In the genomic region with DNA sequence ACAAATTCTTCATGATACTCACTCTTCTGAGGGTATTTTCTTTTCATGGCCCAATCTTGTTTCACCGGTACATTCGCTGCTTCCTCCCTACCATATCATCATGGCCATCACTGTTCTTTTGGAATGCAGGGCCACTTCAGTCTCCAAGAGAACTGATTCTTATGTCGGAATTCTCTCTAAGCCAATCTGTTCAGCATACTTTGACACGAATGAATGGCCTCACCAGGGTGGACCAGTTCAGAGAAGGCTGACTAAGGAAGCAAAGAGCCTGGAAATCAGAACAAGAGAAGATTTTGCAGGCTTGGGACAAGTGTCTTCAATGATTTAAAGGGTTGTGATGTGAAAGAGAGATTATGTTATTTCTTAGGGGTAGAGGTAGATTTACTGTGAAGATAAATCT, we compare ENCODE assay signal across 21 cellular contexts. TPM values are rescaled to one million over a fixed set of nuclear protein-coding genes. Genes with fewer than 3 reads are reported as not detected.
A peak's percentile ranks its signal among the peaks of the same experiment; 100 is the strongest.
DNase-seq lines count a peak whose midpoint lies in the region; ATAC-seq, FAIRE-seq and TF ChIP-seq lines count a peak whose summit lies in the region.
"Had no signal": no experiment of that assay in that cellular context is flagged by ENCODE, and none has a peak within 500 bp of the region (broad histone marks: within the 10 kb centered on the region; RNA-seq: fewer than 3 reads in every experiment).

No MANE protein-coding gene starts in this region.

- H3K4me1 ChIP-seq in MM.1S (ENCODE audit: low read length) = peaks cover 20% of the 10 kb centered on the region
- peaks cover 76% of the 10 kb centered on the region for H3K4me1 ChIP-seq in OCI-LY3 (ENCODE audit: low read length)
- peaks cover 0 to 3% (median 0%) of the 10 kb centered on the region in 4 experiments; a peak in 2 of 7 replicates for H3K4me1 ChIP-seq in H1 (replicated peaks in 1 of 4; ENCODE audit: control insufficient read depth in 3 of 4, insufficient read depth in 4 of 4, low read length in 3 of 4)
- H3K4me1 ChIP-seq in foreskin keratinocyte = no peaks in the 10 kb centered on the region
- H3K4me1 ChIP-seq in esophagus squamous epithelium = peaks cover 0 to 10% (median 5%) of the 10 kb centered on the region in 3 donors
- H3K4me1 ChIP-seq: Caco-2 had no signal

- no peak overlapping the region for H3K4ac ChIP-seq in H1 (replicated peaks; ENCODE audit: insufficient read length, low read depth, low read length)

- no peak overlapping the region for H2AFZ ChIP-seq in MM.1S (ENCODE audit: low read length)
- peak overlapping the region; percentile 62; the same call in 1 of the 2 replicates for H2AFZ ChIP-seq in OCI-LY3 (ENCODE audit: low read depth, low read length)
- H2AFZ ChIP-seq in H1 (ENCODE audit: low read length) = 0 out of 2 replicates have a peak overlapping the region, but pooled peaks have one; percentile 16

- H3K27ac ChIP-seq in MM.1S (ENCODE audit: low read length) (peak overlapping the region; percentile 75; the same call in 1 of the 2 replicates), OCI-LY3 (ENCODE audit: low read length) (peak overlapping the region; percentile 99), H1 (ENCODE audit: low read depth, low read length) (no peak overlapping the region), foreskin keratinocyte (no peak overlapping the region), esophagus squamous epithelium (no peak overlapping the region)
- H3K27ac ChIP-seq: A549, C4-2B had no signal

- H3K9me3 ChIP-seq in MM.1S (replicated peaks; ENCODE audit: insufficient read depth, low read length) (no peaks in the 10 kb centered on the region), OCI-LY3 (ENCODE audit: insufficient read depth, low read length) (no peaks in the 10 kb centered on the region), H1 (ENCODE audit: insufficient read depth in 2 of 2, low read depth in 1 of 2, low read length in 1 of 2) (no peaks in the 10 kb centered on the region), esophagus squamous epithelium (no peaks in the 10 kb centered on the region)
- H3K9me3 ChIP-seq: A549, Caco-2 had no signal

- H3K79me2 ChIP-seq in MM.1S (ENCODE audit: low read length) (no peaks in the 10 kb centered on the region), OCI-LY3 (ENCODE audit: low read length) (peaks cover 15% of the 10 kb centered on the region), H1 (ENCODE audit: control insufficient read depth in 1 of 2, insufficient read depth in 2 of 2, low read length in 2 of 2) (no peaks in the 10 kb centered on the region)

- no peak overlapping the region for H4K91ac ChIP-seq in H1 (replicated peaks; ENCODE audit: insufficient read length, low read length)

- FAIRE-seq in H1 (lab: Jason Lieb, UNC) (no peak), GM12892 (lab: Jason Lieb, UNC) (no peak)
- FAIRE-seq: A549, D721Med, GM12878, HepG2 had no signal

- no peak overlapping the region for H4K5ac ChIP-seq in H1 (ENCODE audit: insufficient read length, low read depth, low read length)

- H3K4me1 Mint-ChIP-seq in stimulated activated memory B cell treated with anti-CD40 and anti-IgM and Interleukin-4, amounts not matched to agents 10 μg/mL and 1 μg/mL and 100 μg/mL, for 72 hours = peaks cover 41% of the 10 kb centered on the region

- H2BK120ac ChIP-seq in H1 (replicated peaks; ENCODE audit: low read depth, low read length) = no peak overlapping the region

- H3K36me3 Mint-ChIP-seq in stimulated activated memory B cell treated with anti-CD40 and anti-IgM and Interleukin-4, amounts not matched to agents 10 μg/mL and 1 μg/mL and 100 μg/mL, for 72 hours = no peaks in the 10 kb centered on the region

- H3K9ac ChIP-seq in MM.1S (ENCODE audit: low read length) (peak overlapping the region; percentile 58; the same call in 1 of the 2 replicates), OCI-LY3 (ENCODE audit: low read length) (peak overlapping the region; percentile 96), H1 (replicated peaks in 1 of 4; ENCODE audit: extremely low read depth in 1 of 4, low read depth in 3 of 4, low read length in 3 of 4) (no peak overlapping the region)

- no peak for TF ChIP-seq RAD21 in H1 (IDR thresholded peaks at IDR 0.05 in 1 of 2, conservative IDR thresholded peaks at IDR 0.05 in 1 of 2; ENCODE audit: low read depth in 2 of 2, low read length in 2 of 2)

- no peak for TF ChIP-seq EP300 in H1 (IDR thresholded peaks at IDR 0.05; ENCODE audit: borderline replicate concordance in 1 of 2, low read depth in 2 of 2, low read length in 2 of 2)

- no peak overlapping the region for H2BK15ac ChIP-seq in H1 (ENCODE audit: low read length)

- H3K18ac ChIP-seq in H1 (ENCODE audit: extremely low read depth, low read length) = no peak overlapping the region

- H4K20me1 ChIP-seq in MM.1S (ENCODE audit: insufficient read depth, low read length) (no peaks in the 10 kb centered on the region), OCI-LY3 (ENCODE audit: insufficient read depth, low read length) (no peaks in the 10 kb centered on the region), H1 (replicated peaks in 1 of 2; ENCODE audit: control insufficient read depth in 1 of 2, insufficient read depth in 2 of 2, low read length in 2 of 2) (peaks cover 0 to 2% of the 10 kb centered on the region in 2 experiments)

- H2AK5ac ChIP-seq in H1 (ENCODE audit: low read depth, low read length) = no peak overlapping the region

- no peaks in the 10 kb centered on the region for H3K27me3 ChIP-seq in MM.1S (replicated peaks; ENCODE audit: insufficient read depth, low read length)
- no peaks in the 10 kb centered on the region for H3K27me3 ChIP-seq in OCI-LY3 (ENCODE audit: low read depth, low read length)
- H3K27me3 ChIP-seq in H1 (replicated peaks in 1 of 4; ENCODE audit: control insufficient read depth in 3 of 4, extremely low read depth in 1 of 4, insufficient read depth in 3 of 4, low read length in 3 of 4) = peaks cover 0 to 7% (median 5%) of the 10 kb centered on the region in 4 experiments; a peak in 4 of 7 replicates
- no peaks in the 10 kb centered on the region for H3K27me3 ChIP-seq in foreskin keratinocyte
- H3K27me3 ChIP-seq in esophagus squamous epithelium = no peaks in the 10 kb centered on the region

- peaks cover 40% of the 10 kb centered on the region for H3F3A ChIP-seq in MM.1S (ENCODE audit: insufficient read depth, low read length)

- H2BK5ac ChIP-seq in H1 (ENCODE audit: low read depth, low read length) = no peak overlapping the region

- peak overlapping the region; percentile 8 for H3K4me3 Mint-ChIP-seq in stimulated activated memory B cell treated with anti-CD40 and anti-IgM and Interleukin-4, amounts not matched to agents 10 μg/mL and 1 μg/mL and 100 μg/mL, for 72 hours
- H3K4me3 Mint-ChIP-seq: CD4-positive, alpha-beta T cell; H9 had no signal

- no peak overlapping the region for H3K56ac ChIP-seq in H1 (replicated peaks; ENCODE audit: insufficient read length, low read depth, low read length)

- H2BK12ac ChIP-seq in H1 (ENCODE audit: low read depth, low read length) = no peak overlapping the region

- H4K8ac ChIP-seq in H1 (ENCODE audit: extremely low read depth, insufficient read depth, low read length) = no peak overlapping the region

- H3K27me3 Mint-ChIP-seq in stimulated activated memory B cell treated with anti-CD40 and anti-IgM and Interleukin-4, amounts not matched to agents 10 μg/mL and 1 μg/mL and 100 μg/mL, for 72 hours = no peaks in the 10 kb centered on the region
- H3K27me3 Mint-ChIP-seq: CD4-positive, alpha-beta T cell had no signal

- peak overlapping the region; percentile 74 for H3K27ac Mint-ChIP-seq in stimulated activated memory B cell treated with anti-CD40 and anti-IgM and Interleukin-4, amounts not matched to agents 10 μg/mL and 1 μg/mL and 100 μg/mL, for 72 hours
- H3K27ac Mint-ChIP-seq: CD4-positive, alpha-beta T cell had no signal

- WGBS in H1 (ENCODE audit: extremely low coverage in 1 of 2, insufficient coverage in 1 of 2, insufficient read length in 1 of 2, insufficient replicate concordance in 2 of 2, low coverage in 1 of 2, low lambda C conversion rate in 2 of 2, missing lambda C conversion rate in 1 of 2), 2 experiments = 95% methylated on average over 4 of the region's 4 CpGs; no CpG with 5 or more reads in 1 of the 2 experiments
- WGBS in esophagus squamous epithelium, 2 donors = 87 to 100% methylated on average over 4 of the region's 4 CpGs

- no peak for ATAC-seq in stimulated activated memory B cell treated with anti-CD40 and anti-IgM and Interleukin-4, amounts not matched to agents 10 μg/mL and 1 μg/mL and 100 μg/mL, for 72 hours
- ATAC-seq in foreskin keratinocyte = no peak
- ATAC-seq: A549, HepG2 had no signal

- H3K4me3 ChIP-seq in MM.1S (ENCODE audit: low read length) (0 out of 2 replicates have a peak overlapping the region, but pooled peaks have one; percentile 54), OCI-LY3 (ENCODE audit: low read length) (peak overlapping the region; percentile 71), H1 (ENCODE audit: extremely low read depth in 1 of 4, insufficient read depth in 2 of 4, low read depth in 3 of 4, low read length in 4 of 4) (no peak overlapping the region), esophagus squamous epithelium (no peak overlapping the region)
- H3K4me3 ChIP-seq: A549, GM12878 had no signal

- DNase-seq in MM.1S (no peak), H1 (ENCODE audit: low read depth in 1 of 2, low spot score in 2 of 2) (no peak), foreskin keratinocyte (no peak), GM12892 (ENCODE audit: insufficient read length) (no peak), esophagus squamous epithelium (lab: John Stamatoyannopoulos, UW) (no peak)
- DNase-seq: AML-193; Caco-2; CD4-positive, alpha-beta T cell; DMS53; DND-41; EL; GOT3; H9; KG1 had no signal

- H3K14ac ChIP-seq in H1 (ENCODE audit: insufficient read length) = no peak overlapping the region

- H3K4me2 ChIP-seq in MM.1S (ENCODE audit: low read depth, low read length) (no peak overlapping the region), OCI-LY3 (ENCODE audit: low read length) (peak overlapping the region; percentile 95), H1 (ENCODE audit: insufficient read depth in 1 of 2, low read depth in 2 of 2, low read length in 2 of 2) (no peak overlapping the region)
- H3K4me2 ChIP-seq: A549 had no signal

- H3K23ac ChIP-seq in H1 (ENCODE audit: insufficient read length) = no peak overlapping the region

- TF ChIP-seq CTCF in MM.1S (IDR thresholded peaks at IDR 0.05; ENCODE audit: low read length) = no peak
- no peak for TF ChIP-seq CTCF in OCI-LY3 (IDR thresholded peaks at IDR 0.05; ENCODE audit: low read depth, low read length)
- no peak for TF ChIP-seq CTCF in H1 (IDR thresholded peaks at IDR 0.05; ENCODE audit: control extremely low read depth in 1 of 3, insufficient read depth in 1 of 3, low read depth in 1 of 3, low read length in 3 of 3)
- TF ChIP-seq CTCF in foreskin keratinocyte (conservative IDR thresholded peaks at IDR 0.05) = no peak
- TF ChIP-seq CTCF in esophagus squamous epithelium (IDR thresholded peaks at IDR 0.05) = no peak

- CTCF ChIA-PET in H1 (lab: Charles Lee; ENCODE audit: partially characterized antibody) = interaction anchor here (0.6 to 1.6 kb wide), 3 partner anchors 11 to 199 kb away, joined by 3 to 6 read pairs (median 3); no protein-coding TSS in a partner anchor

- H3K36me3 ChIP-seq in MM.1S (replicated peaks; ENCODE audit: insufficient read depth, low read length) (no peaks in the 10 kb centered on the region), OCI-LY3 (replicated peaks; ENCODE audit: low read depth, low read length) (no peaks in the 10 kb centered on the region), H1 (ENCODE audit: control insufficient read depth in 2 of 4, insufficient read depth in 4 of 4, low read length in 3 of 4) (no peaks in the 10 kb centered on the region), esophagus squamous epithelium (no peaks in the 10 kb centered on the region)

- H3K79me1 ChIP-seq in H1 (ENCODE audit: low read depth, low read length) = no peaks in the 10 kb centered on the region; the same call in 1 of the 2 replicates

- no peaks in the 10 kb centered on the region for H3K23me2 ChIP-seq in H1 (ENCODE audit: low read depth, low read length)

- H2BK20ac ChIP-seq in H1 (ENCODE audit: low read length) = no peak overlapping the region

- intact Hi-C loops in esophagus squamous epithelium (cut with DNase I) = no loop called here

- H3K9me2 ChIP-seq in MM.1S (replicated peaks; ENCODE audit: insufficient read depth, low read length) = no peaks in the 10 kb centered on the region

- TF ChIP-seq POLR2A in H1 (IDR thresholded peaks at IDR 0.05; ENCODE audit: control extremely low read depth in 1 of 2, low read depth in 2 of 2, low read length in 2 of 2) = no peak
- no peak for TF ChIP-seq POLR2A in GM12892 (IDR thresholded peaks at IDR 0.05; ENCODE audit: low read depth, low read length)
- TF ChIP-seq POLR2A in esophagus squamous epithelium (IDR thresholded peaks at IDR 0.05) = no peak

- no peaks in the 10 kb centered on the region for H3K9me3 Mint-ChIP-seq in stimulated activated memory B cell treated with anti-CD40 and anti-IgM and Interleukin-4, amounts not matched to agents 10 μg/mL and 1 μg/mL and 100 μg/mL, for 72 hours
- H3K9me3 Mint-ChIP-seq: CD4-positive, alpha-beta T cell; H9 had no signal

- POLR2A ChIA-PET in H1 (lab: Charles Lee; ENCODE audit: partially characterized antibody) = no interaction called here

RNA-seq across cellular contexts. Expression of a gene that starts 5.0 kb away (rescaled TPM):
- total RNA-seq in H1 (2021; fragmentation: NEBNext Ultra II Directional; extraction: Animal tissue kit (Norgen Biotek cat#: 25700)) = 29.7 and 32.3 TPM in 2 replicates
- polyA plus RNA-seq in H1 (2011; rRNA removed) = 12.5 and 13.5 TPM in 2 replicates
- polyA plus RNA-seq in H1 (2011; cell fraction: cytosol; rRNA removed) = 21.2 TPM
- 19.4 TPM for polyA plus RNA-seq in H1 (2011; cell fraction: nucleus; rRNA removed)
- polyA plus RNA-seq in H1 (2012, experiment 1 of 2) = 14.5 to 22.6 TPM (median 18.6 TPM) in 4 replicates
- polyA plus RNA-seq in H1 (2012, experiment 2 of 2) = 1.8 TPM
- polyA plus RNA-seq in H1 (2013, experiment 1 of 2) = 15.3 TPM
- polyA plus RNA-seq in H1 (2013, experiment 2 of 2) = 15.9 TPM
- polyA minus RNA-seq in H1 (2011; rRNA and poly(A)+ RNA removed) = 56.2 and 74.9 TPM in 2 replicates
- polyA minus RNA-seq in H1 (2011; cell fraction: cytosol; rRNA and poly(A)+ RNA removed) = 25.6 TPM
- 79.9 TPM for polyA minus RNA-seq in H1 (2011; cell fraction: nucleus; rRNA and poly(A)+ RNA removed)
- 15.2 and 16.0 TPM in 2 replicates for total RNA-seq in foreskin keratinocyte
- 5.3 and 6.2 TPM in 2 replicates for polyA plus RNA-seq in foreskin keratinocyte
- 1.5 TPM for polyA plus RNA-seq in GM12892 (2012; ENCODE audit: missing spikeins)
- 10 to 100 TPM; 12.2 to 26.3 (median 19.4) TPM for total RNA-seq in esophagus squamous epithelium

Comparison
In these comparisons a context has a peak if more than half of its experiments do, and no peak if none do; other contexts are left out.
1. H3K27ac ChIP-seq: peak in MM.1S (single experiment) and OCI-LY3 (single experiment); none in H1 (single experiment), foreskin keratinocyte (single experiment) and esophagus squamous epithelium (0 of 4).
2. H3K4me3 ChIP-seq: peak in MM.1S (single experiment) and OCI-LY3 (single experiment); none in H1 (0 of 4) and esophagus squamous epithelium (0 of 4).
3. H3K9ac ChIP-seq: peak in MM.1S (single experiment) and OCI-LY3 (single experiment); none in H1 (0 of 4).